In genomic region chr1:51558375-51558924, GRCh38 we compare ENCODE assay signal across 14 cellular contexts. TPM values are rescaled to one million over a fixed set of nuclear protein-coding genes. Genes with fewer than 3 reads are reported as not detected.
DNase-seq lines count a peak whose midpoint lies in the region; ATAC-seq, FAIRE-seq and TF ChIP-seq lines count a peak whose summit lies in the region.
"Had no signal": no experiment of that assay in that cellular context is flagged by ENCODE, and none has a peak within 500 bp of the region (broad histone marks: within the 10 kb centered on the region; RNA-seq: fewer than 3 reads in every experiment).

No MANE protein-coding gene starts in this region.

- no peak for TF ChIP-seq POLR2A in spleen (IDR thresholded peaks at IDR 0.05)

- H3K36me3 ChIP-seq in RWPE2 (ENCODE audit: low read depth) (no peaks in the 10 kb centered on the region), spleen (no peaks in the 10 kb centered on the region), tibial artery (no peaks in the 10 kb centered on the region)

- H3K27ac ChIP-seq in RWPE2 (ENCODE audit: poor library complexity, severe bottlenecking) (peak overlapping the region; percentile 96), epithelial cell of prostate (peak overlapping the region; percentile 97), spleen (no peak overlapping the region), tibial artery (no peak overlapping the region)
- H3K27ac ChIP-seq: HL-60 had no signal

- CTCF ChIA-PET in activated naive CD4-positive, alpha-beta T cell treated with anti-CD3 and anti-CD28 coated beads, Interleukin-2, amount 10 ng/mL, durations not matched to agents 7 days and 5 days (lab: Charles Lee) = interaction anchor here (0.6 kb wide), 1 partner anchor 18 kb away, joined by 3 read pairs; no protein-coding TSS in a partner anchor

- peak; percentile 10 for DNase-seq in activated naive CD4-positive, alpha-beta T cell treated with Interleukin-2 at 50 U/mL for 16 hours
- DNase-seq in activated naive CD4-positive, alpha-beta T cell treated with anti-CD3 and anti-CD28 coated beads, Interleukin-2, amount 10 ng/mL, durations not matched to agents 7 days and 5 days = no peak
- peak; percentile 84 for DNase-seq in RWPE2 (ENCODE audit: low spot score)
- DNase-seq in epithelial cell of prostate (ENCODE audit: low read depth, low spot score) = peak; percentile 70
- DNase-seq in stimulated activated naive CD8-positive, alpha-beta T cell treated with anti-CD3 and anti-CD28 coated beads, Interleukin-15, Interleukin-2, amounts not matched to agents 100 U/mL and 50 U/mL, for 24 hours = no peak
- no peak for DNase-seq in spleen
- no peak for DNase-seq in tibial artery
- no peak for DNase-seq in frontal cortex (ENCODE audit: low spot score in 2 of 2)
- DNase-seq: effector memory CD4-positive, alpha-beta T cell; left ventricle myocardium superior; NCI-H2171; stimulated activated naive CD4-positive, alpha-beta T cell had no signal

- H3K9me3 ChIP-seq in RWPE2 (ENCODE audit: severe bottlenecking) = no peaks in the 10 kb centered on the region
- no peaks in the 10 kb centered on the region for H3K9me3 ChIP-seq in spleen
- H3K9me3 ChIP-seq in tibial artery = no peaks in the 10 kb centered on the region

- no peak overlapping the region for H3K4me3 Mint-ChIP-seq in activated naive CD4-positive, alpha-beta T cell treated with anti-CD3 and anti-CD28 coated beads, Interleukin-2, amount 10 ng/mL, durations not matched to agents 7 days and 5 days
- H3K4me3 Mint-ChIP-seq: B cell had no signal

- H3K36me3 Mint-ChIP-seq in activated naive CD4-positive, alpha-beta T cell treated with anti-CD3 and anti-CD28 coated beads, Interleukin-2, amount 10 ng/mL, durations not matched to agents 7 days and 5 days = no peaks in the 10 kb centered on the region

- intact Hi-C loops in spleen (cut with DNase I; ENCODE audit: low total_unique reads) (no loop called here), tibial artery (cut with DNase I; ENCODE audit: low total_unique reads) (no loop called here)

- no peaks in the 10 kb centered on the region for H3K27me3 Mint-ChIP-seq in activated naive CD4-positive, alpha-beta T cell treated with anti-CD3 and anti-CD28 coated beads, Interleukin-2, amount 10 ng/mL, durations not matched to agents 7 days and 5 days
- H3K27me3 Mint-ChIP-seq: B cell had no signal

- no peak for TF ChIP-seq CTCF in RWPE2 (IDR thresholded peaks at IDR 0.05; ENCODE audit: poor library complexity, severe bottlenecking)
- no peak for TF ChIP-seq CTCF in spleen (IDR thresholded peaks at IDR 0.05 in 8 of 11, conservative IDR thresholded peaks at IDR 0.05 in 3 of 11)
- no peak for TF ChIP-seq CTCF in tibial artery (IDR thresholded peaks at IDR 0.05)

- WGBS in spleen, 5 donors = 66 to 90% (median 85%) methylated on average over 5 of the region's 5 CpGs

- peaks cover 30% of the 10 kb centered on the region for H3K4me1 ChIP-seq in RWPE2 (ENCODE audit: insufficient read depth, poor library complexity, severe bottlenecking)
- H3K4me1 ChIP-seq in spleen = peaks cover 0 to under 1% (median 0%) of the 10 kb centered on the region in 6 donors
- H3K4me1 ChIP-seq in tibial artery = peaks cover 0 to 32% (median 7%) of the 10 kb centered on the region in 4 donors

- H3K9me3 Mint-ChIP-seq in activated naive CD4-positive, alpha-beta T cell treated with anti-CD3 and anti-CD28 coated beads, Interleukin-2, amount 10 ng/mL, durations not matched to agents 7 days and 5 days = no peaks in the 10 kb centered on the region

- no peak overlapping the region for H3K27ac Mint-ChIP-seq in activated naive CD4-positive, alpha-beta T cell treated with anti-CD3 and anti-CD28 coated beads, Interleukin-2, amount 10 ng/mL, durations not matched to agents 7 days and 5 days
- H3K27ac Mint-ChIP-seq: B cell had no signal

- FAIRE-seq in frontal cortex (lab: Jason Lieb, UNC) = no peak

- ATAC-seq in RWPE2 (ENCODE audit: low read depth) = peak; percentile 91
- peak; percentile 59 for ATAC-seq in stimulated activated naive CD8-positive, alpha-beta T cell treated with anti-CD3 and anti-CD28 coated beads, Interleukin-15, Interleukin-2, amounts not matched to agents 100 U/mL and 50 U/mL, for 24 hours
- ATAC-seq: left ventricle myocardium superior had no signal

- no peak overlapping the region for H3K4me3 ChIP-seq in RWPE2 (ENCODE audit: severe bottlenecking)
- H3K4me3 ChIP-seq in spleen = no peak overlapping the region
- H3K4me3 ChIP-seq in tibial artery = no peak overlapping the region

- H3K27me3 ChIP-seq in RWPE2 (ENCODE audit: insufficient read depth, poor library complexity, severe bottlenecking) (no peaks in the 10 kb centered on the region), spleen (replicated peaks in 1 of 7) (no peaks in the 10 kb centered on the region), tibial artery (no peaks in the 10 kb centered on the region)

- H3K4me1 Mint-ChIP-seq in activated naive CD4-positive, alpha-beta T cell treated with anti-CD3 and anti-CD28 coated beads, Interleukin-2, amount 10 ng/mL, durations not matched to agents 7 days and 5 days = no peaks in the 10 kb centered on the region

RNA-seq across cellular contexts. Expression of gene EPS15, which starts 39.4 kb away (rescaled TPM):
- total RNA-seq in spleen (100 to 1,000 TPM in 6 of 7 donors, 10 to 100 TPM in 1; 94.4 to 142 (median 132) TPM), frontal cortex (224 TPM)
- 10 to 100 TPM; 24.2 to 31.3 (median 26.3) TPM for polyA plus RNA-seq in spleen

RNA-seq across cellular contexts. Expression of gene OSBPL9, which starts 58.4 kb away (rescaled TPM):
- 10 to 100 TPM; 59.9 to 97.4 (median 85.6) TPM for total RNA-seq in spleen
- polyA plus RNA-seq in spleen = 10 to 100 TPM; 34.6 to 44.3 (median 36.2) TPM
- total RNA-seq in frontal cortex = 78.7 TPM

Comparison
In these comparisons a context has a peak if more than half of its experiments do, and no peak if none do; other contexts are left out.
1. DNase-seq: peak in activated naive CD4-positive, alpha-beta T cell treated with Interleukin-2 at 50 U/mL for 16 hours (single experiment), RWPE2 (single experiment) and epithelial cell of prostate (single experiment); none in activated naive CD4-positive, alpha-beta T cell treated with anti-CD3 and anti-CD28 coated beads, Interleukin-2, amount 10 ng/mL, durations not matched to agents 7 days and 5 days (single experiment), stimulated activated naive CD8-positive, alpha-beta T cell treated with anti-CD3 and anti-CD28 coated beads, Interleukin-15, Interleukin-2, amounts not matched to agents 100 U/mL and 50 U/mL, for 24 hours (single experiment), spleen (single experiment), tibial artery (0 of 2) and frontal cortex (0 of 2).
2. H3K27ac ChIP-seq: peak in RWPE2 (single experiment) and epithelial cell of prostate (single experiment); none in spleen (0 of 8) and tibial artery (0 of 2).